ENCODE assay signal across 19 cellular contexts in the genomic region with DNA sequence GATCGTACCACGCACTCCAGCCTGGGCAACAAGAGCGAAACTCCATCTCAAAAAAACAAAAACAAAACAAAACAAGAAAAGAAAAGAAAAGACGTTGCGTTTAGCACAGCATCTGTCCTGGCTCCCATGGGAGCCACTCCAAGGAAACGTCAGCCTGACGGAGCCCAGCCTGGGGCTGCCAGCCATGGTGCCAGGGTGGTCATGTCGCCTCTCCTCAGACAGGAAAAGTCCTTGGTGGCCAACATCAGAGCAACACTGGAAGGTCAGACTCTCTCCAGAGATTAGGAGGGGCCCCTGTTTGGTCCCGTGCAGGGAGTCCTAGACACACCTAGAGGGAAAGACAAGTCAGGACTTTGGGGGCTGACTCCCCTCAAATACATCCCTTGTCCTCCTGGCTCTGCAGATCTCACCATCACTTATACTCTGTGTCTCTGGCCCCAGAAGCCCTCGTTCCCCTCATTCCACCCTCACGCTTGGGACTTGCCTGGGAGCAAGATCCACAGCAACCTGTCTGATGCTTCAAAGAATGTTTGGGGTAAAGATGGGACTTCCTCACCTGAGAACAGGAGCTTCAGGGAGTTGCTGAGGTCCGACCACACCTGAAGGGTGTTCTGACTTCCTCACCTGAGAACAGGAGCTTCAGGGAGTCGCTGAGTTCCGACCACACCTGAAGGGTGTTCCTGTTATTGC. TPM values are rescaled to one million over a fixed set of nuclear protein-coding genes. Genes with fewer than 3 reads are reported as not detected.
"Had no signal": no experiment of that assay in that cellular context is flagged by ENCODE, and none has a peak within 500 bp of the region (broad histone marks: within the 10 kb centered on the region; RNA-seq: fewer than 3 reads in every experiment).

No MANE protein-coding gene starts in this region.

- ATAC-seq: esophagus mucosa; gastrocnemius medialis; mucosa of descending colon; naive thymus-derived CD8-positive, alpha-beta T cell had no signal

- H3K27me3 ChIP-seq: gastrocnemius medialis, right atrium auricular region had no signal

- H3K4me3 Mint-ChIP-seq: naive thymus-derived CD8-positive, alpha-beta T cell had no signal

- H3K4me1 ChIP-seq: gastrocnemius medialis, left ventricle myocardium inferior, right atrium auricular region had no signal

- H3K36me3 ChIP-seq: gastrocnemius medialis, left ventricle myocardium inferior, right atrium auricular region had no signal

- DNase-seq: effector memory CD4-positive, alpha-beta T cell; gastrocnemius medialis; glutamatergic neuron; islet precursor cell; left ventricle myocardium inferior; mesendoderm; mucosa of descending colon; naive thymus-derived CD8-positive, alpha-beta T cell; posterior cingulate gyrus; small intestine; stimulated activated CD4-positive, alpha-beta T cell treated with anti-CD3 and anti-CD28 coated beads, Interleukin-12 subunit alpha, Interleukin-12 subunit beta, amount 100 ng/mL, for 4 hours; stimulated activated naive CD4-positive, alpha-beta T cell treated with Interleukin-2 at 50 U/mL for 16 hours; trophoblast cell had no signal

- H3K9me3 Mint-ChIP-seq: naive thymus-derived CD8-positive, alpha-beta T cell had no signal

- H3K9me3 ChIP-seq: gastrocnemius medialis, left ventricle myocardium inferior, mucosa of descending colon, right atrium auricular region had no signal

- H3K4me3 ChIP-seq: gastrocnemius medialis, left ventricle myocardium inferior, mucosa of descending colon, right atrium auricular region had no signal

- H3K36me3 Mint-ChIP-seq: naive thymus-derived CD8-positive, alpha-beta T cell had no signal

- H3K27ac ChIP-seq: gastrocnemius medialis, left ventricle myocardium inferior, right atrium auricular region had no signal

RNA-seq across cellular contexts. Expression of a gene that starts 9.3 kb away (rescaled TPM):
- total RNA-seq: esophagus mucosa, fibroblast of lung, gastrocnemius medialis, left ventricle myocardium inferior, lung microvascular endothelial cell, mucosa of descending colon, osteocyte, right atrium auricular region had no signal
- polyA plus RNA-seq: fibroblast of lung; naive thymus-derived CD8-positive, alpha-beta T cell; neural cell had no signal

RNA-seq across cellular contexts. Expression of a gene that starts 16.7 kb away (rescaled TPM):
- total RNA-seq: fibroblast of lung; lung microvascular endothelial cell; naive thymus-derived CD8-positive, alpha-beta T cell; osteocyte had no signal
- polyA plus RNA-seq: fibroblast of lung, neural cell had no signal

RNA-seq across cellular contexts. Expression of a gene that starts 35.1 kb away (rescaled TPM):
- total RNA-seq: fibroblast of lung, lung microvascular endothelial cell, osteocyte had no signal
- polyA plus RNA-seq: fibroblast of lung, neural cell had no signal

RNA-seq across cellular contexts. Expression of a gene that starts 48.7 kb away (rescaled TPM):
- total RNA-seq: fibroblast of lung, lung microvascular endothelial cell, osteocyte had no signal
- polyA plus RNA-seq: fibroblast of lung; naive thymus-derived CD8-positive, alpha-beta T cell; neural cell had no signal
